In genomic region chr16:4460936-4461249, GRCh38 we compare ENCODE assay signal across 23 cellular contexts. TPM values are rescaled to one million over a fixed set of nuclear protein-coding genes. Genes with fewer than 3 reads are reported as not detected.
A peak's percentile ranks its signal among the peaks of the same experiment; 100 is the strongest.
DNase-seq lines count a peak whose midpoint lies in the region; ATAC-seq, FAIRE-seq and TF ChIP-seq lines count a peak whose summit lies in the region.
"Had no signal": no experiment of that assay in that cellular context is flagged by ENCODE, and none has a peak within 500 bp of the region (broad histone marks: within the 10 kb centered on the region; RNA-seq: fewer than 3 reads in every experiment).

No MANE protein-coding gene starts in this region.

- POLR2A ChIA-PET in HepG2 (lab: Yijun Ruan, JAX), result interaction anchor here (0.6 to 8.2 kb wide), 9 partner anchors 9 to 90 kb away, joined by 3 to 175 read pairs (median 3); partner anchors contain the start of genes HMOX2, NMRAL1 and VASN
- POLR2A ChIA-PET in T-cell (lab: Charles Lee), result interaction anchor here in 1 of 2 donors (0.6 kb wide), 1 partner anchor 63 kb away, joined by 10 read pairs; no protein-coding TSS in a partner anchor

- H3K9ac ChIP-seq in HepG2 (ENCODE audit: insufficient read depth, low read depth, low read length), result peak overlapping the region; percentile 62
- H3K9ac ChIP-seq: GM23248 had no signal

- 32% methylated on average over 5 of the region's 5 CpGs for WGBS in HepG2 (ENCODE audit: low lambda C conversion rate)
- 100% methylated on average over 1 of the region's 5 CpGs for WGBS in right lobe of liver (ENCODE audit: insufficient coverage, low coverage, low lambda C conversion rate, missing lambda C conversion rate)

- H3K4me1 Mint-ChIP-seq in T-cell, result peaks cover 19 to 30% (median 25%) of the 10 kb centered on the region in 3 donors
- peaks cover 7% of the 10 kb centered on the region for H3K4me1 Mint-ChIP-seq in glutamatergic neuron (ENCODE audit: low read depth, unreplicated experiment)
- peaks cover 7 to 8% of the 10 kb centered on the region in 2 donors for H3K4me1 Mint-ChIP-seq in stimulated activated naive B cell treated with anti-CD40 and anti-IgM and Interleukin-4, amounts not matched to agents 10 μg/mL and 1 μg/mL and 100 μg/mL, for 72 hours

- H3K36me3 ChIP-seq in HepG2 (replicated peaks in 1 of 2; ENCODE audit: control insufficient read depth in 1 of 2, insufficient read depth in 2 of 2, low read length in 2 of 2) (peaks cover 10 to 14% of the 10 kb centered on the region in 2 experiments; a peak in 4 of 5 replicates), right lobe of liver (peaks cover 0 to 46% (median 11%) of the 10 kb centered on the region in 4 donors), left lung (peaks cover 0 to 85% of the 10 kb centered on the region in 2 donors)

- H3K27me3 Mint-ChIP-seq in T-cell (no peaks in the 10 kb centered on the region), glutamatergic neuron (ENCODE audit: unreplicated experiment) (peaks cover 4% of the 10 kb centered on the region)
- no peaks in the 10 kb centered on the region for H3K27me3 Mint-ChIP-seq in stimulated activated naive B cell treated with anti-CD40 and anti-IgM and Interleukin-4, amounts not matched to agents 10 μg/mL and 1 μg/mL and 100 μg/mL, for 72 hours
- H3K27me3 Mint-ChIP-seq: activated naive CD4-positive, alpha-beta T cell treated with anti-CD3 and anti-CD28 coated beads, Interleukin-2, amount 50 U/mL, for 24 hours had no signal

- TF ChIP-seq CTCF in HepG2 (CRISPR knock-in tag; IDR thresholded peaks at IDR 0.05) (no peak), right lobe of liver (IDR thresholded peaks at IDR 0.05) (no peak), glutamatergic neuron (IDR thresholded peaks at IDR 0.05; ENCODE audit: partially characterized antibody, unreplicated experiment) (no peak), left lung (IDR thresholded peaks at IDR 0.05) (no peak)

- intact Hi-C loops in HepG2 (cut with micrococcal nuclease; ENCODE audit: unreplicated experiment) (loop anchor here (1.0 kb wide), 1 partner anchor 13 kb away; the partner anchor contains the start of gene NMRAL1), right lobe of liver (cut with DNase I) (no loop called here), left lung (cut with DNase I) (no loop called here)

- in situ Hi-C loops in HepG2 (cut with HindIII; ENCODE audit: extremely low pct_ligation_motif_present, low pct_unique_long_range_greater_than_20kb), result no loop called here

- H3K4me3 Mint-ChIP-seq in T-cell (no peak overlapping the region), glutamatergic neuron (ENCODE audit: unreplicated experiment) (no peak overlapping the region)
- H3K4me3 Mint-ChIP-seq in stimulated activated naive B cell treated with anti-CD40 and anti-IgM and Interleukin-4, amounts not matched to agents 10 μg/mL and 1 μg/mL and 100 μg/mL, for 72 hours, result no peak overlapping the region
- H3K4me3 Mint-ChIP-seq: activated naive CD4-positive, alpha-beta T cell treated with anti-CD3 and anti-CD28 coated beads, Interleukin-2, amount 50 U/mL, for 24 hours; activated T-cell treated with anti-CD3 and anti-CD28 coated beads, Interleukin-2, amount 50 U/mL, for 72 hours; CD14-positive monocyte had no signal

- H2AFZ ChIP-seq in HepG2 (ENCODE audit: low read length), result no peak overlapping the region
- H2AFZ ChIP-seq: GM23248 had no signal

- no peaks in the 10 kb centered on the region for H3K79me2 ChIP-seq in HepG2 (ENCODE audit: insufficient read depth, low read length)

- H3K4me2 ChIP-seq in HepG2 (ENCODE audit: low read depth, low read length), result peak overlapping the region; percentile 83

- TSS peak; percentile 43 for BruUV-seq in HepG2 (replicated peaks; lab: Mats Ljungman, UMichigan)

- no peak for TF ChIP-seq RAD21 in HepG2 (CRISPR knock-in tag; IDR thresholded peaks at IDR 0.05)

- H3K27ac ChIP-seq in HepG2 (ENCODE audit: extremely low read length, insufficient read depth, low read length) (peak overlapping the region; percentile 98), right lobe of liver (no peak overlapping the region), left lung (no peak overlapping the region)
- H3K27ac ChIP-seq: ascending aorta, GM23248, suprapubic skin, vagina had no signal

- TF ChIP-seq POLR2A in HepG2 (IDR thresholded peaks at IDR 0.05; ENCODE audit: insufficient read depth in 1 of 2, low read depth in 2 of 2, low read length in 2 of 2) (no peak; a peak in 1 of 4 replicates), right lobe of liver (IDR thresholded peaks at IDR 0.05) (no peak)

- H3K9me3 ChIP-seq in HepG2 (ENCODE audit: low read length) (no peaks in the 10 kb centered on the region), right lobe of liver (no peaks in the 10 kb centered on the region), left lung (no peaks in the 10 kb centered on the region)
- H3K9me3 ChIP-seq: ascending aorta, suprapubic skin, vagina had no signal

- peak overlapping the region in 1 of 3 experiments; percentile 67; a peak in 2 of 6 replicates for H3K4me3 ChIP-seq in HepG2 (replicated peaks in 1 of 3; ENCODE audit: insufficient read depth in 1 of 3, low read depth in 2 of 3, low read length in 3 of 3)
- no peak overlapping the region for H3K4me3 ChIP-seq in right lobe of liver
- H3K4me3 ChIP-seq in left lung, result no peak overlapping the region
- H3K4me3 ChIP-seq: ascending aorta, GM23248, suprapubic skin, vagina had no signal

- CTCF ChIA-PET in HepG2 (lab: Yijun Ruan, JAX; ENCODE audit: low intra/inter-chr PET ratio, low total read pairs), result interaction anchor here (0.5 kb wide), 1 partner anchor 33 kb away, joined by 3 read pairs; no protein-coding TSS in a partner anchor
- CTCF ChIA-PET in T-cell (lab: Charles Lee), result interaction anchor here in 1 of 2 donors (0.7 kb wide), 1 partner anchor 28 kb away, joined by 7 read pairs; no protein-coding TSS in a partner anchor

- H4K20me1 ChIP-seq in HepG2 (ENCODE audit: insufficient read depth, low read length), result no peaks in the 10 kb centered on the region

- H3K9me3 Mint-ChIP-seq in T-cell (no peaks in the 10 kb centered on the region), glutamatergic neuron (ENCODE audit: unreplicated experiment) (peaks cover 8% of the 10 kb centered on the region)
- H3K9me3 Mint-ChIP-seq in stimulated activated naive B cell treated with anti-CD40 and anti-IgM and Interleukin-4, amounts not matched to agents 10 μg/mL and 1 μg/mL and 100 μg/mL, for 72 hours, result no peaks in the 10 kb centered on the region
- H3K9me3 Mint-ChIP-seq: activated naive CD4-positive, alpha-beta T cell treated with anti-CD3 and anti-CD28 coated beads, Interleukin-2, amount 50 U/mL, for 24 hours; activated T-cell treated with anti-CD3 and anti-CD28 coated beads, Interleukin-2, amount 50 U/mL, for 72 hours had no signal

- H3K27ac Mint-ChIP-seq in T-cell (peak overlapping the region; percentile 34 to 72), glutamatergic neuron (ENCODE audit: unreplicated experiment) (peak overlapping the region; percentile 28)
- no peak overlapping the region for H3K27ac Mint-ChIP-seq in stimulated activated naive B cell treated with anti-CD40 and anti-IgM and Interleukin-4, amounts not matched to agents 10 μg/mL and 1 μg/mL and 100 μg/mL, for 72 hours
- H3K27ac Mint-ChIP-seq: activated naive CD4-positive, alpha-beta T cell treated with anti-CD3 and anti-CD28 coated beads, Interleukin-2, amount 50 U/mL, for 24 hours had no signal

- ATAC-seq in HepG2, result no peak
- ATAC-seq in right lobe of liver, result no peak
- ATAC-seq in T-cell (replicated peaks in 1 of 4), result no peak
- ATAC-seq in HG03439 (IDR thresholded peaks at IDR 0.05; ENCODE audit: unreplicated experiment), result no peak
- ATAC-seq in left lung, result no peak
- ATAC-seq in stimulated activated naive B cell treated with anti-CD40 and anti-IgM and Interleukin-4, amounts not matched to agents 10 μg/mL and 1 μg/mL and 100 μg/mL, for 72 hours (replicated peaks), result no peak
- ATAC-seq: activated T-cell treated with anti-CD3 and anti-CD28 coated beads, Interleukin-2, amount 50 U/mL, for 72 hours had no signal

- H3K27me3 ChIP-seq in HepG2 (ENCODE audit: control insufficient read depth in 1 of 2, insufficient read depth in 2 of 2, low read length in 2 of 2), result no peaks in the 10 kb centered on the region
- no peaks in the 10 kb centered on the region for H3K27me3 ChIP-seq in right lobe of liver
- H3K27me3 ChIP-seq in left lung, result no peaks in the 10 kb centered on the region
- H3K27me3 ChIP-seq: ascending aorta, suprapubic skin, vagina had no signal

- H3K4me1 ChIP-seq in HepG2 (ENCODE audit: insufficient read depth, low read length) (peaks cover 64% of the 10 kb centered on the region), right lobe of liver (peaks cover 2 to 23% (median 8%) of the 10 kb centered on the region in 4 donors), left lung (peaks cover 6 to 12% of the 10 kb centered on the region in 2 donors)
- H3K4me1 ChIP-seq: ascending aorta, suprapubic skin, vagina had no signal

- DNase-seq in HepG2 (ENCODE audit: low spot score), result no peak
- no peak for DNase-seq in right lobe of liver
- no peak for DNase-seq in T-cell
- no peak for DNase-seq in glutamatergic neuron
- no peak for DNase-seq in left lung
- no peak for DNase-seq in stimulated activated naive B cell treated with anti-CD40 and anti-IgM and Interleukin-4, amounts not matched to agents 10 μg/mL and 1 μg/mL and 100 μg/mL, for 72 hours
- DNase-seq: activated CD4-positive, CD25-positive, alpha-beta regulatory T cell treated with anti-CD3 and anti-CD28 coated beads, Interleukin-2, amount 50 U/mL, for 72 hours; activated T-cell treated with anti-CD3 and anti-CD28 coated beads, Interleukin-2, amount 50 U/mL, for 72 hours; central memory CD4-positive, alpha-beta T cell; GM23248; kidney; NCI-H2081; NCI-H446; Right ventricle myocardium superior; stimulated activated CD8-positive, alpha-beta memory T cell treated with anti-CD3 and anti-CD28 coated beads, Interleukin-4, amount 100 ng/mL, for 48 hours had no signal

- no peak for FAIRE-seq in HepG2 (lab: Jason Lieb, UNC)
- FAIRE-seq: endothelial cell of umbilical vein, G401.6, kidney had no signal

- peaks cover 17% of the 10 kb centered on the region for H3K36me3 Mint-ChIP-seq in T-cell
- no peaks in the 10 kb centered on the region for H3K36me3 Mint-ChIP-seq in glutamatergic neuron (ENCODE audit: unreplicated experiment)
- H3K36me3 Mint-ChIP-seq in stimulated activated naive B cell treated with anti-CD40 and anti-IgM and Interleukin-4, amounts not matched to agents 10 μg/mL and 1 μg/mL and 100 μg/mL, for 72 hours, result peaks cover 32 to 47% of the 10 kb centered on the region in 2 donors

- no peak for TF ChIP-seq EP300 in HepG2 (IDR thresholded peaks at IDR 0.05; ENCODE audit: low read depth in 2 of 2, low read length in 2 of 2)
- no peak for TF ChIP-seq EP300 in HepG2 (CRISPR knock-in tag; IDR thresholded peaks at IDR 0.05; ENCODE audit: borderline replicate concordance)

RNA-seq across cellular contexts. Expression of gene NMRAL1, which starts 13.5 kb away (rescaled TPM):
- total RNA-seq in HepG2 (2016; rRNA removed; fragmentation: Illumina TruSeq; extraction: Trizol) (33.1 and 36.7 TPM in 2 replicates), right lobe of liver (10 to 100 TPM; 19.9 to 44.0 (median 35.5) TPM), T-cell (10 to 100 TPM; 50.1 to 79.1 (median 62.1) TPM), glutamatergic neuron (ENCODE audit: unreplicated experiment) (38.3 TPM), left lung (10 to 100 TPM; 31.4 to 36.5 TPM)
- total RNA-seq in HepG2 (2016; cell fraction: cytosol; rRNA removed; fragmentation: Illumina TruSeq; extraction: Trizol; ENCODE audit: low read depth), result 60.6 and 75.2 TPM in 2 replicates
- 36.3 and 39.9 TPM in 2 replicates for total RNA-seq in HepG2 (2016; cell fraction: insoluble cytoplasmic fraction; rRNA removed; fragmentation: Illumina TruSeq; extraction: Trizol)
- 52.5 and 64.2 TPM in 2 replicates for total RNA-seq in HepG2 (2016; cell fraction: membrane; rRNA removed; fragmentation: Illumina TruSeq; extraction: Trizol)
- total RNA-seq in HepG2 (2016; cell fraction: nucleus; rRNA removed; fragmentation: Illumina TruSeq; extraction: Trizol), result 15.0 and 21.0 TPM in 2 replicates
- 30.8 and 34.0 TPM in 2 replicates for polyA plus RNA-seq in HepG2 (2011; rRNA removed)
- 41.5 and 57.5 TPM in 2 replicates for polyA plus RNA-seq in HepG2 (2011; cell fraction: cytosol; rRNA removed)
- polyA plus RNA-seq in HepG2 (2011; cell fraction: nucleus; rRNA removed), result 41.3 and 52.4 TPM in 2 replicates
- 17.3 and 21.3 TPM in 2 replicates for polyA plus RNA-seq in HepG2 (2012)
- polyA plus RNA-seq in HepG2 (2016; cell fraction: cytosol; fragmentation: Illumina TruSeq; extraction: Trizol; ENCODE audit: low read depth), result 75.5 and 80.9 TPM in 2 replicates
- 33.0 and 34.1 TPM in 2 replicates for polyA plus RNA-seq in HepG2 (2016; cell fraction: insoluble cytoplasmic fraction; fragmentation: Illumina TruSeq; extraction: Trizol; ENCODE audit: low read depth)
- 56.8 and 65.7 TPM in 2 replicates for polyA plus RNA-seq in HepG2 (2016; cell fraction: membrane; fragmentation: Illumina TruSeq; extraction: Trizol; ENCODE audit: low read depth)
- 30.1 and 31.9 TPM in 2 replicates for polyA plus RNA-seq in HepG2 (2016; cell fraction: nucleus; fragmentation: Illumina TruSeq; extraction: Trizol; ENCODE audit: insufficient read depth, low read depth)
- polyA minus RNA-seq in HepG2 (2011; rRNA and poly(A)+ RNA removed; ENCODE audit: low replicate concordance), result 40.7 and 121 TPM in 2 replicates
- 15.1 and 18.1 TPM in 2 replicates for polyA minus RNA-seq in HepG2 (2011; cell fraction: cytosol; rRNA and poly(A)+ RNA removed)
- polyA minus RNA-seq in HepG2 (2011; cell fraction: nucleus; rRNA and poly(A)+ RNA removed), result 12.9 and 15.0 TPM in 2 replicates

RNA-seq across cellular contexts. Expression of gene HMOX2, which starts 15.3 kb away (rescaled TPM):
- 70.4 and 82.4 TPM in 2 replicates for total RNA-seq in HepG2 (2016; rRNA removed; fragmentation: Illumina TruSeq; extraction: Trizol)
- total RNA-seq in HepG2 (2016; cell fraction: cytosol; rRNA removed; fragmentation: Illumina TruSeq; extraction: Trizol; ENCODE audit: low read depth), result 13.1 and 14.4 TPM in 2 replicates
- total RNA-seq in HepG2 (2016; cell fraction: insoluble cytoplasmic fraction; rRNA removed; fragmentation: Illumina TruSeq; extraction: Trizol), result 66.8 and 82.9 TPM in 2 replicates
- 18.9 and 22.2 TPM in 2 replicates for total RNA-seq in HepG2 (2016; cell fraction: membrane; rRNA removed; fragmentation: Illumina TruSeq; extraction: Trizol)
- total RNA-seq in HepG2 (2016; cell fraction: nucleus; rRNA removed; fragmentation: Illumina TruSeq; extraction: Trizol), result 30.8 and 32.4 TPM in 2 replicates
- polyA plus RNA-seq in HepG2 (2011; rRNA removed), result 60.3 and 72.7 TPM in 2 replicates
- 71.7 and 71.8 TPM in 2 replicates for polyA plus RNA-seq in HepG2 (2011; cell fraction: cytosol; rRNA removed)
- polyA plus RNA-seq in HepG2 (2011; cell fraction: nucleus; rRNA removed), result 26.0 and 36.8 TPM in 2 replicates
- 38.0 and 61.0 TPM in 2 replicates for polyA plus RNA-seq in HepG2 (2012)
- 12.6 and 14.1 TPM in 2 replicates for polyA plus RNA-seq in HepG2 (2016; cell fraction: cytosol; fragmentation: Illumina TruSeq; extraction: Trizol; ENCODE audit: low read depth)
- polyA plus RNA-seq in HepG2 (2016; cell fraction: insoluble cytoplasmic fraction; fragmentation: Illumina TruSeq; extraction: Trizol; ENCODE audit: low read depth), result 105 and 111 TPM in 2 replicates
- 15.3 and 17.8 TPM in 2 replicates for polyA plus RNA-seq in HepG2 (2016; cell fraction: membrane; fragmentation: Illumina TruSeq; extraction: Trizol; ENCODE audit: low read depth)
- polyA plus RNA-seq in HepG2 (2016; cell fraction: nucleus; fragmentation: Illumina TruSeq; extraction: Trizol; ENCODE audit: insufficient read depth, low read depth), result 44.4 and 56.4 TPM in 2 replicates
- polyA minus RNA-seq in HepG2 (2011; rRNA and poly(A)+ RNA removed; ENCODE audit: low replicate concordance), result 41.9 and 78.2 TPM in 2 replicates
- 21.1 and 25.6 TPM in 2 replicates for polyA minus RNA-seq in HepG2 (2011; cell fraction: cytosol; rRNA and poly(A)+ RNA removed)
- 14.3 and 27.1 TPM in 2 replicates for polyA minus RNA-seq in HepG2 (2011; cell fraction: nucleus; rRNA and poly(A)+ RNA removed)
- total RNA-seq in right lobe of liver, result 10 to 100 TPM; 39.7 to 74.7 (median 55.4) TPM
- 10 to 100 TPM; 49.1 to 74.4 (median 70.5) TPM for total RNA-seq in T-cell
- total RNA-seq in glutamatergic neuron (ENCODE audit: unreplicated experiment), result 76.0 TPM
- total RNA-seq in left lung, result 10 to 100 TPM; 50.8 to 51.5 TPM

RNA-seq across cellular contexts. Expression of gene DNAJA3, which starts 35.2 kb away (rescaled TPM):
- total RNA-seq in HepG2 (2016; rRNA removed; fragmentation: Illumina TruSeq; extraction: Trizol) (75.3 and 77.0 TPM in 2 replicates), right lobe of liver (100 to 1,000 TPM in 2 of 6 experiments, 10 to 100 TPM in 4; 36.4 to 110 (median 49.0) TPM), T-cell (10 to 100 TPM; 37.7 to 73.8 (median 65.7) TPM), glutamatergic neuron (ENCODE audit: unreplicated experiment) (32.6 TPM), left lung (10 to 100 TPM; 29.6 to 53.5 TPM)
- 25.0 and 28.5 TPM in 2 replicates for total RNA-seq in HepG2 (2016; cell fraction: cytosol; rRNA removed; fragmentation: Illumina TruSeq; extraction: Trizol; ENCODE audit: low read depth)
- total RNA-seq in HepG2 (2016; cell fraction: insoluble cytoplasmic fraction; rRNA removed; fragmentation: Illumina TruSeq; extraction: Trizol), result 71.5 and 76.4 TPM in 2 replicates
- 43.5 and 45.7 TPM in 2 replicates for total RNA-seq in HepG2 (2016; cell fraction: membrane; rRNA removed; fragmentation: Illumina TruSeq; extraction: Trizol)
- total RNA-seq in HepG2 (2016; cell fraction: nucleus; rRNA removed; fragmentation: Illumina TruSeq; extraction: Trizol), result 42.9 and 52.3 TPM in 2 replicates
- polyA plus RNA-seq in HepG2 (2011; rRNA removed), result 79.9 and 83.3 TPM in 2 replicates
- polyA plus RNA-seq in HepG2 (2011; cell fraction: cytosol; rRNA removed), result 73.4 and 79.2 TPM in 2 replicates
- polyA plus RNA-seq in HepG2 (2011; cell fraction: nucleus; rRNA removed), result 121 and 132 TPM in 2 replicates
- polyA plus RNA-seq in HepG2 (2012), result 51.0 and 51.3 TPM in 2 replicates
- polyA plus RNA-seq in HepG2 (2016; cell fraction: cytosol; fragmentation: Illumina TruSeq; extraction: Trizol; ENCODE audit: low read depth), result 9.0 and 9.9 TPM in 2 replicates
- polyA plus RNA-seq in HepG2 (2016; cell fraction: insoluble cytoplasmic fraction; fragmentation: Illumina TruSeq; extraction: Trizol; ENCODE audit: low read depth), result 60.7 and 69.6 TPM in 2 replicates
- polyA plus RNA-seq in HepG2 (2016; cell fraction: membrane; fragmentation: Illumina TruSeq; extraction: Trizol; ENCODE audit: low read depth), result 16.3 and 18.8 TPM in 2 replicates
- polyA plus RNA-seq in HepG2 (2016; cell fraction: nucleus; fragmentation: Illumina TruSeq; extraction: Trizol; ENCODE audit: insufficient read depth, low read depth), result 95.3 and 101 TPM in 2 replicates
- 68.2 and 70.0 TPM in 2 replicates for polyA minus RNA-seq in HepG2 (2011; rRNA and poly(A)+ RNA removed; ENCODE audit: low replicate concordance)
- polyA minus RNA-seq in HepG2 (2011; cell fraction: cytosol; rRNA and poly(A)+ RNA removed), result 33.7 and 41.2 TPM in 2 replicates
- 60.1 and 62.8 TPM in 2 replicates for polyA minus RNA-seq in HepG2 (2011; cell fraction: nucleus; rRNA and poly(A)+ RNA removed)

RNA-seq across cellular contexts. Expression of gene CORO7, which starts 44.5 kb away (rescaled TPM):
- total RNA-seq in HepG2 (2016; rRNA removed; fragmentation: Illumina TruSeq; extraction: Trizol) (5.9 and 9.9 TPM in 2 replicates), right lobe of liver (10 to 100 TPM in 5 of 6 experiments, 1 to 10 TPM in 1; 7.8 to 22.9 (median 13.3) TPM), T-cell (100 to 1,000 TPM; 213 to 675 (median 230) TPM), glutamatergic neuron (ENCODE audit: unreplicated experiment) (200 TPM), left lung (10 to 100 TPM; 36.3 to 81.7 TPM)
- total RNA-seq in HepG2 (2016; cell fraction: cytosol; rRNA removed; fragmentation: Illumina TruSeq; extraction: Trizol; ENCODE audit: low read depth), result 5.5 and 8.0 TPM in 2 replicates
- 4.0 and 11.9 TPM in 2 replicates for total RNA-seq in HepG2 (2016; cell fraction: insoluble cytoplasmic fraction; rRNA removed; fragmentation: Illumina TruSeq; extraction: Trizol)
- total RNA-seq in HepG2 (2016; cell fraction: membrane; rRNA removed; fragmentation: Illumina TruSeq; extraction: Trizol), result 3.5 and 3.8 TPM in 2 replicates
- total RNA-seq in HepG2 (2016; cell fraction: nucleus; rRNA removed; fragmentation: Illumina TruSeq; extraction: Trizol), result 13.2 and 15.4 TPM in 2 replicates
- polyA plus RNA-seq in HepG2 (2011; rRNA removed), result 14.3 and 17.1 TPM in 2 replicates
- 2.7 and 6.4 TPM in 2 replicates for polyA plus RNA-seq in HepG2 (2011; cell fraction: cytosol; rRNA removed)
- 179 and 209 TPM in 2 replicates for polyA plus RNA-seq in HepG2 (2011; cell fraction: nucleus; rRNA removed)
- 9.1 and 11.1 TPM in 2 replicates for polyA plus RNA-seq in HepG2 (2012)
- 0.66 and 0.77 TPM in 2 replicates for polyA plus RNA-seq in HepG2 (2016; cell fraction: cytosol; fragmentation: Illumina TruSeq; extraction: Trizol; ENCODE audit: low read depth)
- 4.2 and 5.3 TPM in 2 replicates for polyA plus RNA-seq in HepG2 (2016; cell fraction: insoluble cytoplasmic fraction; fragmentation: Illumina TruSeq; extraction: Trizol; ENCODE audit: low read depth)
- polyA plus RNA-seq in HepG2 (2016; cell fraction: membrane; fragmentation: Illumina TruSeq; extraction: Trizol; ENCODE audit: low read depth), result 1.1 and 2.1 TPM in 2 replicates
- 28.1 and 39.8 TPM in 2 replicates for polyA plus RNA-seq in HepG2 (2016; cell fraction: nucleus; fragmentation: Illumina TruSeq; extraction: Trizol; ENCODE audit: insufficient read depth, low read depth)
- 26.6 and 27.6 TPM in 2 replicates for polyA minus RNA-seq in HepG2 (2011; rRNA and poly(A)+ RNA removed; ENCODE audit: low replicate concordance)
- polyA minus RNA-seq in HepG2 (2011; cell fraction: cytosol; rRNA and poly(A)+ RNA removed), result 8.2 and 9.7 TPM in 2 replicates
- polyA minus RNA-seq in HepG2 (2011; cell fraction: nucleus; rRNA and poly(A)+ RNA removed), result 35.3 and 35.7 TPM in 2 replicates
